Comparison of ENCODE assay signal across 30 cellular contexts in the genomic region with DNA sequence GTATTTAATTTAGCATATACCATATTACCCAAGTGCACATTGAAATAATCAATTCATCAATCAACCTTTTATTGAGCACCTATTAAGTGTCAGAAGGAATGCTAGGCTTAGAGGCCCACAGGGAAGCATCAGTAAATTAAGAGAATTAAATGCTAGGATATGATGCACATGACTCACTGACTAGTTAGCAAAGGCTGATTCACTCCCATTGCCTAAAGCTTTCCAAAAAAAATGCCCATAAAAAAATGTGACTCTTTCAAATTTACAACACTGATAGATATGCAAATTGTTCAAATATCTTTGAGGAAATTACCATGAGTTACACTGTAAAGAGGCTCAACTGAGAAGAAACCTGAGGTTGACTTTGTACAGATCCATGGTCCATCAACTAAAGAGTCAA.
DNase-seq lines count a peak whose midpoint lies in the region; ATAC-seq, FAIRE-seq and TF ChIP-seq lines count a peak whose summit lies in the region.
"Had no signal": no experiment of that assay in that cellular context is flagged by ENCODE, and none has a peak within 500 bp of the region (broad histone marks: within the 10 kb centered on the region; RNA-seq: fewer than 3 reads in every experiment).

No MANE protein-coding gene starts in this region.

- CTCF ChIA-PET in IMR-90 (lab: Yijun Ruan, JAX) = no interaction called here

- H2BK5ac ChIP-seq in IMR-90 (ENCODE audit: low read depth, low read length, poor library complexity, severe bottlenecking) = no peak overlapping the region

- TF ChIP-seq RAD21 in IMR-90 (IDR thresholded peaks at IDR 0.05; ENCODE audit: low read length) = no peak

- in situ Hi-C loops in IMR-90 (cut with MboI; ENCODE audit: low sequenced_read_pairs) = no loop called here

- no TSS peak for BruUV-seq in IMR-90 (replicated peaks; lab: Mats Ljungman, UMichigan)

- TF ChIP-seq EP300 in stomach (IDR thresholded peaks at IDR 0.05) = no peak

- no peaks in the 10 kb centered on the region for H3K27me3 ChIP-seq in IMR-90 (ENCODE audit: control insufficient read depth, insufficient read depth, low read length)
- H3K27me3 ChIP-seq in bronchial epithelial cell (ENCODE audit: control insufficient read depth, insufficient read depth, low read length) = no peaks in the 10 kb centered on the region
- no peaks in the 10 kb centered on the region for H3K27me3 ChIP-seq in stomach
- H3K27me3 ChIP-seq: adrenal gland, cardiac muscle cell, gastrocnemius medialis, testis, vagina had no signal

- H3K27me3 Mint-ChIP-seq in neural crest cell (ENCODE audit: low read depth) = no peaks in the 10 kb centered on the region
- H3K27me3 Mint-ChIP-seq: activated CD4-positive, alpha-beta memory T cell treated with anti-CD3 and anti-CD28 coated beads, Interleukin-2, amount 10 ng/mL, durations not matched to agents 7 days and 5 days had no signal

- no peak overlapping the region for H3K18ac ChIP-seq in IMR-90 (ENCODE audit: low read depth, low read length)

- peak overlapping the region; percentile 2 for H3K27ac Mint-ChIP-seq in neural crest cell (ENCODE audit: unreplicated experiment)
- H3K27ac Mint-ChIP-seq: activated CD4-positive, alpha-beta memory T cell treated with anti-CD3 and anti-CD28 coated beads, Interleukin-2, amount 10 ng/mL, durations not matched to agents 7 days and 5 days; CD8-positive, alpha-beta T cell; stimulated activated effector memory CD8-positive, alpha-beta T cell treated with anti-CD3 and anti-CD28 coated beads, Interleukin-12 subunit alpha, Interleukin-12 subunit beta, amount 100 ng/mL, for 72 hours had no signal

- H3K9me3 Mint-ChIP-seq in neural crest cell = peaks cover 7% of the 10 kb centered on the region

- TF ChIP-seq POLR2A in IMR-90 (IDR thresholded peaks at IDR 0.05; ENCODE audit: low read depth, low read length) = no peak
- no peak for TF ChIP-seq POLR2A in stomach (IDR thresholded peaks at IDR 0.05)

- H3K4me1 ChIP-seq in IMR-90 (ENCODE audit: control insufficient read depth, insufficient read depth, low read length) (no peaks in the 10 kb centered on the region), stomach (no peaks in the 10 kb centered on the region)
- H3K4me1 ChIP-seq: adrenal gland, lower lobe of right lung, prostate gland, testis, vagina had no signal

- no peaks in the 10 kb centered on the region for H3K79me1 ChIP-seq in IMR-90 (ENCODE audit: low read depth in 1 of 2, low read length in 2 of 2)

- dilution Hi-C loops in IMR-90 (cut with HindIII; ENCODE audit: low sequenced_read_pairs, unreplicated experiment) = no loop called here

- H3K4me1 Mint-ChIP-seq in neural crest cell = peaks cover 4% of the 10 kb centered on the region
- H3K4me1 Mint-ChIP-seq: activated CD4-positive, alpha-beta memory T cell treated with anti-CD3 and anti-CD28 coated beads, Interleukin-2, amount 10 ng/mL, durations not matched to agents 7 days and 5 days; stimulated activated effector memory CD8-positive, alpha-beta T cell treated with anti-CD3 and anti-CD28 coated beads, Interleukin-12 subunit alpha, Interleukin-12 subunit beta, amount 100 ng/mL, for 72 hours had no signal

- H3K9ac ChIP-seq in IMR-90 (ENCODE audit: low read depth, low read length) = no peak overlapping the region

- H4K5ac ChIP-seq in IMR-90 (ENCODE audit: low read depth, low read length) = no peak overlapping the region

- no peak overlapping the region for H2AK9ac ChIP-seq in IMR-90 (replicated peaks; ENCODE audit: low read depth, low read length, poor library complexity)

- H2AK5ac ChIP-seq in IMR-90 (ENCODE audit: low read depth, low read length) = no peak overlapping the region

- H3K4me2 ChIP-seq in IMR-90 (ENCODE audit: low read depth, low read length) = no peak overlapping the region

- intact Hi-C loops in IMR-90 (cut with micrococcal nuclease) = no loop called here
- intact Hi-C loops in stomach (cut with DNase I; ENCODE audit: low total_unique reads) = no loop called here
- intact Hi-C loops in Right ventricle myocardium inferior (cut with DNase I) = no loop called here

- H3K27ac ChIP-seq in IMR-90 (ENCODE audit: insufficient read depth, low read length) = no peak overlapping the region
- no peak overlapping the region for H3K27ac ChIP-seq in stomach
- H3K27ac ChIP-seq: adrenal gland, cardiac muscle cell, gastrocnemius medialis, lower lobe of right lung, prostate gland, testis, vagina had no signal

- H3K36me3 Mint-ChIP-seq in neural crest cell (ENCODE audit: low read depth) = no peaks in the 10 kb centered on the region
- H3K36me3 Mint-ChIP-seq: CD8-positive, alpha-beta T cell; stimulated activated effector memory CD8-positive, alpha-beta T cell treated with anti-CD3 and anti-CD28 coated beads, Interleukin-12 subunit alpha, Interleukin-12 subunit beta, amount 100 ng/mL, for 72 hours had no signal

- H3K9me3 ChIP-seq in IMR-90 (ENCODE audit: control insufficient read depth, insufficient read depth, low read length) (no peaks in the 10 kb centered on the region), stomach (no peaks in the 10 kb centered on the region)
- H3K9me3 ChIP-seq: adrenal gland, gastrocnemius medialis, lower lobe of right lung, prostate gland, testis, vagina had no signal

- no peak overlapping the region for H4K8ac ChIP-seq in IMR-90 (ENCODE audit: low read depth in 2 of 2, low read length in 2 of 2)

- H2BK15ac ChIP-seq in IMR-90 (ENCODE audit: low read depth, low read length) = no peak overlapping the region

- no peak overlapping the region for H3K56ac ChIP-seq in IMR-90 (ENCODE audit: extremely low read depth, insufficient read depth, low read length)

- no peak overlapping the region for H4K91ac ChIP-seq in IMR-90 (ENCODE audit: insufficient read depth, low read depth, low read length)

- H3K4me3 ChIP-seq in IMR-90 (ENCODE audit: insufficient read depth, low read depth, low read length) (no peak overlapping the region), bronchial epithelial cell (ENCODE audit: low read depth, low read length) (no peak overlapping the region), stomach (no peak overlapping the region)
- H3K4me3 ChIP-seq: adrenal gland, cardiac muscle cell, gastrocnemius medialis, K562, lower lobe of right lung, prostate gland, testis, vagina had no signal

- FAIRE-seq in bronchial epithelial cell (lab: Jason Lieb, UNC) = no peak
- FAIRE-seq: K562 had no signal

- no peak overlapping the region for H3K14ac ChIP-seq in IMR-90 (replicated peaks; ENCODE audit: low read depth, low read length)

- H3K4ac ChIP-seq in IMR-90 (ENCODE audit: low read depth, low read length) = no peak overlapping the region

- H3K36me3 ChIP-seq in IMR-90 (ENCODE audit: control insufficient read depth, insufficient read depth, low read length) (no peaks in the 10 kb centered on the region), bronchial epithelial cell (ENCODE audit: control insufficient read depth, insufficient read depth, low read length) (no peaks in the 10 kb centered on the region), stomach (no peaks in the 10 kb centered on the region)
- H3K36me3 ChIP-seq: adrenal gland, cardiac muscle cell, gastrocnemius medialis, lower lobe of right lung, prostate gland, vagina had no signal

- no peak overlapping the region for H2BK20ac ChIP-seq in IMR-90 (ENCODE audit: low read depth, low read length)

- ATAC-seq in IMR-90 (ENCODE audit: low read depth) = peak; percentile 76
- ATAC-seq in HG02610 (IDR thresholded peaks at IDR 0.05; ENCODE audit: unreplicated experiment) = no peak
- ATAC-seq in Right ventricle myocardium inferior = no peak
- ATAC-seq: CD8-positive, alpha-beta T cell; gastrocnemius medialis; K562; lower lobe of right lung; SK-N-SH treated with all-trans-retinoic acid at 6 μM for 48 hours; stimulated activated effector memory CD8-positive, alpha-beta T cell treated with anti-CD3 and anti-CD28 coated beads, Interleukin-12 subunit alpha, Interleukin-12 subunit beta, amount 100 ng/mL, for 72 hours had no signal

- no peaks in the 10 kb centered on the region for H4K20me1 ChIP-seq in IMR-90 (ENCODE audit: insufficient read depth, low read length)

- no peak overlapping the region for H3K4me3 Mint-ChIP-seq in neural crest cell
- H3K4me3 Mint-ChIP-seq: activated CD4-positive, alpha-beta memory T cell treated with anti-CD3 and anti-CD28 coated beads, Interleukin-2, amount 10 ng/mL, durations not matched to agents 7 days and 5 days; CD8-positive, alpha-beta T cell; stimulated activated effector memory CD8-positive, alpha-beta T cell treated with anti-CD3 and anti-CD28 coated beads, Interleukin-12 subunit alpha, Interleukin-12 subunit beta, amount 100 ng/mL, for 72 hours had no signal

- POLR2A ChIA-PET in IMR-90 (lab: Charles Lee; ENCODE audit: unreplicated experiment) = no interaction called here

- H3K9me1 ChIP-seq in IMR-90 (ENCODE audit: insufficient read depth, low read length) = no peaks in the 10 kb centered on the region

- H3K23ac ChIP-seq in IMR-90 (ENCODE audit: low read depth, low read length) = no peak overlapping the region

- H2AFZ ChIP-seq in IMR-90 (replicated peaks; ENCODE audit: low read length, poor library complexity) = no peak overlapping the region

- DNase-seq in COLO829 (ENCODE audit: low spot score) (peak; percentile 5), IMR-90 (peak; percentile 23), bronchial epithelial cell (ENCODE audit: low read depth) (peak; percentile 55), neural crest cell (ENCODE audit: low read depth, low spot score) (no peak), T-helper 9 cell (no peak), stomach (no peak), Right ventricle myocardium inferior (ENCODE audit: missing footprints) (no peak)
- DNase-seq: activated CD4-positive, alpha-beta memory T cell treated with anti-CD3 and anti-CD28 coated beads, Interleukin-2, amount 10 ng/mL, durations not matched to agents 7 days and 5 days; activated gamma-delta T cell; adrenal gland; CD8-positive, alpha-beta T cell; dermis blood vessel endothelial cell; DMS53; gastrocnemius medialis; GOT3; islet precursor cell; lower lobe of right lung; NCI-H1694; NCI-H2171 treated with DMSO at 0.1 percent for 48 hours; NCI-H526 treated with DMSO at 0.1 percent for 48 hours; RPMI8226; stimulated activated CD4-positive, alpha-beta T cell treated with anti-CD3 and anti-CD28 coated beads, Interleukin-1b, Interleukin-23, amount 100 ng/mL, for 48 hours; testis had no signal

- TF ChIP-seq CTCF in IMR-90 (conservative IDR thresholded peaks at IDR 0.05; ENCODE audit: low read depth, low read length) (no peak), bronchial epithelial cell (IDR thresholded peaks at IDR 0.05; ENCODE audit: insufficient read depth, low read length, severe bottlenecking) (no peak), neural crest cell (conservative IDR thresholded peaks at IDR 0.05) (no peak), stomach (IDR thresholded peaks at IDR 0.05) (no peak)

- H2BK120ac ChIP-seq in IMR-90 (ENCODE audit: low read depth, low read length) = no peak overlapping the region

TF ChIP-seq in IMR-90, 13 proteins besides CTCF, POLR2A, EP300 and RAD21 (continues in another document):
- no peak for TF ChIP-seq FOS (IDR thresholded peaks at IDR 0.05; ENCODE audit: low read depth, low read length)
- TF ChIP-seq MAFK (IDR thresholded peaks at IDR 0.05; ENCODE audit: low read depth, low read length) = no peak
- TF ChIP-seq BHLHE40 (IDR thresholded peaks at IDR 0.05; ENCODE audit: low read depth, low read length) = no peak
- no peak for TF ChIP-seq NFE2L2 (IDR thresholded peaks at IDR 0.05; ENCODE audit: low read depth, low read length)

Comparison
In these comparisons a context has a peak if more than half of its experiments do, and no peak if none do; other contexts are left out.
1. DNase-seq: peak in COLO829 (single experiment), IMR-90 (single experiment) and bronchial epithelial cell (single experiment); none in neural crest cell (single experiment), T-helper 9 cell (single experiment), stomach (single experiment) and Right ventricle myocardium inferior (single experiment).